Comparison of ENCODE assay signal across 11 cellular contexts in genomic region chr9:94912700-94913249, GRCh38.
DNase-seq lines count a peak whose midpoint lies in the region; ATAC-seq, FAIRE-seq and TF ChIP-seq lines count a peak whose summit lies in the region.
"Had no signal": no experiment of that assay in that cellular context is flagged by ENCODE, and none has a peak within 500 bp of the region (broad histone marks: within the 10 kb centered on the region; RNA-seq: fewer than 3 reads in every experiment).

No MANE protein-coding gene starts in this region.

- no peak overlapping the region for H3K9ac ChIP-seq in mammary epithelial cell (ENCODE audit: insufficient read depth, low read length)

- no peaks in the 10 kb centered on the region for H4K20me1 ChIP-seq in mammary epithelial cell (ENCODE audit: insufficient read depth, low read length)

- H3K27me3 ChIP-seq in ACC112 (ENCODE audit: insufficient read depth, low read length) = no peaks in the 10 kb centered on the region
- H3K27me3 ChIP-seq in mammary epithelial cell (ENCODE audit: insufficient read depth, low read length) = no peaks in the 10 kb centered on the region
- H3K27me3 ChIP-seq in left lung = no peaks in the 10 kb centered on the region

- ATAC-seq in left lung (peak; percentile 2), HG02973 (IDR thresholded peaks at IDR 0.05; ENCODE audit: unreplicated experiment) (no peak), GM18502 (IDR thresholded peaks at IDR 0.05; ENCODE audit: poor library complexity, unreplicated experiment) (no peak), GM19463 (IDR thresholded peaks at IDR 0.05; ENCODE audit: unreplicated experiment) (no peak)
- ATAC-seq: T-helper 17 cell had no signal

- peak overlapping the region; percentile 77 for H3K27ac ChIP-seq in ACC112 (ENCODE audit: low read depth, low read length)
- H3K27ac ChIP-seq in mammary epithelial cell (ENCODE audit: insufficient read depth, low read depth, low read length) = peak overlapping the region; percentile 30
- peak overlapping the region in 1 of 2 donors; percentile 37 for H3K27ac ChIP-seq in left lung

- CTCF ChIA-PET in mammary epithelial cell (lab: Charles Lee; ENCODE audit: low non-redundant PET) = interaction anchor here (0.6 kb wide), 1 partner anchor 113 kb away, joined by 3 read pairs; no protein-coding TSS in a partner anchor

- H3K4me1 ChIP-seq in ACC112 (ENCODE audit: control insufficient read depth, insufficient read depth, low read length, unreplicated experiment) (peaks cover 43% of the 10 kb centered on the region), mammary epithelial cell (ENCODE audit: insufficient read depth, low read length) (peaks cover 41% of the 10 kb centered on the region), left lung (peaks cover 5 to 17% of the 10 kb centered on the region in 2 donors)

- dilution Hi-C loops in mammary epithelial cell (cut with HindIII; ENCODE audit: low sequenced_read_pairs) = no loop called here

- H3K4me3 ChIP-seq in ACC112 (ENCODE audit: low read depth, low read length) (no peak overlapping the region), mammary epithelial cell (replicated peaks in 1 of 3; ENCODE audit: insufficient read depth in 1 of 3, low read depth in 2 of 3, low read length in 3 of 3) (no peak overlapping the region), left lung (no peak overlapping the region)

- H3K9me3 ChIP-seq in mammary epithelial cell (replicated peaks; ENCODE audit: insufficient read depth, low read length) (no peaks in the 10 kb centered on the region), left lung (no peaks in the 10 kb centered on the region)

- H3K4me2 ChIP-seq in mammary epithelial cell (ENCODE audit: insufficient read depth, low read depth, low read length) = peak overlapping the region; percentile 32

- no peaks in the 10 kb centered on the region for H3K79me2 ChIP-seq in ACC112 (ENCODE audit: control insufficient read depth, insufficient read depth, low read length, unreplicated experiment)
- H3K79me2 ChIP-seq in mammary epithelial cell (ENCODE audit: insufficient read depth, low read length) = no peaks in the 10 kb centered on the region

- intact Hi-C loops in mammary epithelial cell (cut with micrococcal nuclease) (no loop called here), left lung (cut with DNase I) (no loop called here)

- FAIRE-seq in HTR-8/SVneo (lab: Jason Lieb, UNC) = no peak

- no peaks in the 10 kb centered on the region for H3K36me3 ChIP-seq in ACC112 (ENCODE audit: insufficient read depth, low read length)
- no peaks in the 10 kb centered on the region for H3K36me3 ChIP-seq in mammary epithelial cell (ENCODE audit: insufficient read depth, low read length)
- no peaks in the 10 kb centered on the region for H3K36me3 ChIP-seq in left lung

- in situ Hi-C loops in mammary epithelial cell (cut with MboI; ENCODE audit: low sequenced_read_pairs in 2 of 2) = loop anchor here in 1 of 2 donors (25.0 kb wide), 1 partner anchor 225 kb away; no protein-coding TSS in a partner anchor

- WGBS in mammary epithelial cell (ENCODE audit: low coverage, missing lambda C conversion rate) = 60% methylated on average over 8 of the region's 8 CpGs

- TF ChIP-seq CTCF in mammary epithelial cell (conservative IDR thresholded peaks at IDR 0.05 in 1 of 2, IDR thresholded peaks at IDR 0.05 in 1 of 2; ENCODE audit: extremely low read depth in 1 of 2, insufficient read depth in 1 of 2, low read depth in 1 of 2, low read length in 2 of 2) (no peak), left lung (IDR thresholded peaks at IDR 0.05) (no peak)

- BruUV-seq in mammary epithelial cell (replicated peaks; lab: Mats Ljungman, UMichigan) = no TSS peak

- DNase-seq in HTR-8/SVneo (ENCODE audit: insufficient read length, low spot score) (peak; percentile 71), mammary epithelial cell (peak; percentile 67), left lung (no peak), NCI-H187 treated with DMSO at 0.1 percent for 48 hours (lab: John Stamatoyannopoulos, UW) (no peak)
- DNase-seq: CD4-positive, alpha-beta memory T cell; nucleus accumbens; T-helper 17 cell had no signal

- no peak overlapping the region for H2AFZ ChIP-seq in ACC112 (ENCODE audit: low read length, unreplicated experiment)
- no peak overlapping the region for H2AFZ ChIP-seq in mammary epithelial cell (ENCODE audit: low read depth, low read length)

Comparison
In these comparisons a context has a peak if more than half of its experiments do, and no peak if none do; other contexts are left out.
1. DNase-seq: peak in HTR-8/SVneo (single experiment) and mammary epithelial cell (single experiment); none in left lung (0 of 2) and NCI-H187 treated with DMSO at 0.1 percent for 48 hours (single experiment).